Comparison of ENCODE assay signal across 16 cellular contexts in the genomic region with DNA sequence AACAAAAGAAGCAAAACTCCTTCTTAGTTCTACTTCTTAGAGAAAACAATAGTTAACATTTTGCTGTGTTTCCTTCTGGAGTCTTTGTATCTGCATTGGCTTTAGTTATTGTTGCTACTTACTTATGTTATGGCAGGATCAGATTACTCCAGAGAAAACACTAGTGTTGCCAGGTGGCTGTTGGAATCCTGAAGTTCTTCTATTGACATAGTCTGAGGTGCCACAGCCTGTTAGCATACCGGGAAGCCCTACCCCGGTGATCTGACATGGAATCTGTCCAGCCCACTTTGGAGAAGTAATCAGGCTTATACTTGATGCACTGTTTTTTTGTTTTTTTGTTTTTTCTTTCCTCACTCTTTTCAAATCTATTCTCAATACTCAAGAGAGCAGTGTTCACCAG.
DNase-seq lines count a peak whose midpoint lies in the region; ATAC-seq, FAIRE-seq and TF ChIP-seq lines count a peak whose summit lies in the region.
"Had no signal": no experiment of that assay in that cellular context is flagged by ENCODE, and none has a peak within 500 bp of the region (broad histone marks: within the 10 kb centered on the region; RNA-seq: fewer than 3 reads in every experiment).

No MANE protein-coding gene starts in this region.

- no peaks in the 10 kb centered on the region for H3K27me3 ChIP-seq in mesendoderm (ENCODE audit: insufficient read depth, low read length, poor library complexity)
- H3K27me3 ChIP-seq: Peyer's patch had no signal

- no peaks in the 10 kb centered on the region for H3K36me3 ChIP-seq in mesendoderm (ENCODE audit: control insufficient read depth, insufficient read depth, low read length)
- no peaks in the 10 kb centered on the region for H3K36me3 ChIP-seq in kidney (ENCODE audit: control insufficient read depth in 1 of 2, insufficient read depth in 2 of 2, low read length in 2 of 2)
- H3K36me3 ChIP-seq: Peyer's patch had no signal

- no CpG with 5 or more reads among the region's 2 CpGs for WGBS in mesendoderm (ENCODE audit: extremely low coverage, insufficient coverage, low lambda C conversion rate)

- no peak overlapping the region for H3K4me2 ChIP-seq in mesendoderm (ENCODE audit: low read length)

- H3K79me2 ChIP-seq in mesendoderm (ENCODE audit: control insufficient read depth, insufficient read depth, low read length) = no peaks in the 10 kb centered on the region

- FAIRE-seq in kidney (lab: Jason Lieb, UNC) = no peak
- FAIRE-seq: GM12892, H1 had no signal

- H4K5ac ChIP-seq in mesendoderm (ENCODE audit: low read length) = no peak overlapping the region

- ATAC-seq in HG02885 (IDR thresholded peaks at IDR 0.05; ENCODE audit: poor library complexity, unreplicated experiment) (no peak), GM19023 (IDR thresholded peaks at IDR 0.05; ENCODE audit: unreplicated experiment) (no peak)
- ATAC-seq: activated CD8-positive, alpha-beta T cell treated with anti-CD3 and anti-CD28 coated beads, Interleukin-2, amount 10 ng/mL, durations not matched to agents 7 days and 5 days had no signal

- no peaks in the 10 kb centered on the region for H3K4me1 ChIP-seq in mesendoderm (ENCODE audit: control insufficient read depth, low read depth, low read length)
- no peaks in the 10 kb centered on the region for H3K4me1 ChIP-seq in kidney (ENCODE audit: control insufficient read depth in 1 of 2, insufficient read depth in 1 of 2, low read depth in 1 of 2, low read length in 2 of 2)
- H3K4me1 ChIP-seq: Peyer's patch had no signal

- no peaks in the 10 kb centered on the region for H3K9me3 ChIP-seq in kidney (ENCODE audit: control insufficient read depth in 1 of 2, low read length in 2 of 2)
- H3K9me3 ChIP-seq: Peyer's patch had no signal

- H2BK5ac ChIP-seq in mesendoderm (ENCODE audit: low read length) = no peak overlapping the region

- H3K23ac ChIP-seq in mesendoderm (ENCODE audit: low read length) = no peak overlapping the region

- no peak for TF ChIP-seq CTCF in VCaP (conservative IDR thresholded peaks at IDR 0.05)
- TF ChIP-seq CTCF in kidney (IDR thresholded peaks at IDR 0.05; ENCODE audit: borderline replicate concordance, extremely low read depth, insufficient read depth) = no peak

- H3K4me3 ChIP-seq in mesendoderm (ENCODE audit: low read length) (no peak overlapping the region), kidney (ENCODE audit: low read length in 2 of 2) (no peak overlapping the region)
- H3K4me3 ChIP-seq: Peyer's patch had no signal

- H3K9ac ChIP-seq in mesendoderm (ENCODE audit: low read length) (no peak overlapping the region), kidney (ENCODE audit: low read length in 2 of 2) (no peak overlapping the region)

- H2BK15ac ChIP-seq in mesendoderm (replicated peaks; ENCODE audit: low read depth) = no peak overlapping the region

- H3K56ac ChIP-seq in mesendoderm (ENCODE audit: low read length) = no peak overlapping the region

- H2AK5ac ChIP-seq in mesendoderm (ENCODE audit: low read length) = no peak overlapping the region

- DNase-seq in DMS153 treated with DMSO at 0.1 percent for 48 hours (lab: John Stamatoyannopoulos, UW; ENCODE audit: unreplicated experiment) (peak; percentile 69), NCI-H2107 treated with DMSO at 0.1 percent for 48 hours (lab: John Stamatoyannopoulos, UW; ENCODE audit: unreplicated experiment) (peak; percentile 79), mesendoderm (peak; percentile 44), kidney (no peak)
- no peak for DNase-seq in activated naive CD4-positive, alpha-beta T cell (lab: John Stamatoyannopoulos, UW)
- DNase-seq: activated CD8-positive, alpha-beta T cell treated with anti-CD3 and anti-CD28 coated beads, Interleukin-2, amount 10 ng/mL, durations not matched to agents 7 days and 5 days; caudate nucleus; NCI-H1048; Peyer's patch; stimulated activated CD4-positive, alpha-beta T cell treated with anti-CD3 and anti-CD28 coated beads, Interleukin-2, amount 100 ng/mL, for 24 hours; T-helper 2 cell had no signal

- no peak overlapping the region for H3K18ac ChIP-seq in mesendoderm (ENCODE audit: low read length)

- peak overlapping the region; percentile 38; the same call in 1 of the 2 replicates for H3K27ac ChIP-seq in VCaP
- no peak overlapping the region for H3K27ac ChIP-seq in mesendoderm (ENCODE audit: low read depth, low read length)
- no peak overlapping the region for H3K27ac ChIP-seq in kidney (ENCODE audit: low read depth in 2 of 2, low read length in 2 of 2)
- H3K27ac ChIP-seq: Peyer's patch had no signal

- intact Hi-C loops in kidney (cut with DNase I) = no loop called here

- H3K4ac ChIP-seq in mesendoderm (ENCODE audit: low read depth, low read length) = no peak overlapping the region

- no peak overlapping the region for H2BK120ac ChIP-seq in mesendoderm (ENCODE audit: low read depth, low read length)

- no peak overlapping the region for H4K8ac ChIP-seq in mesendoderm (ENCODE audit: low read depth, low read length)

- no peaks in the 10 kb centered on the region for H3K79me1 ChIP-seq in mesendoderm (ENCODE audit: low read length)

Comparison
In these comparisons a context has a peak if more than half of its experiments do, and no peak if none do; other contexts are left out.
1. DNase-seq: peak in DMS153 treated with DMSO at 0.1 percent for 48 hours (single experiment), NCI-H2107 treated with DMSO at 0.1 percent for 48 hours (single experiment) and mesendoderm (single experiment); none in activated naive CD4-positive, alpha-beta T cell (0 of 4) and kidney (single experiment).